ENCODE assay signal across 1 cellular context in genomic region chr14:91899777-91900176, GRCh38.
TF ChIP-seq lines count a peak whose summit lies in the region.

No MANE protein-coding gene starts in this region.

TF ChIP-seq in H1, 55 proteins besides CTCF, POLR2A, EP300 and RAD21:
- no peak for TF ChIP-seq E2F6 (IDR thresholded peaks at IDR 0.05)
- TF ChIP-seq MAFK (IDR thresholded peaks at IDR 0.05; ENCODE audit: low read depth, low read length) = no peak
- no peak for TF ChIP-seq RNF2 (IDR thresholded peaks at IDR 0.05; ENCODE audit: borderline replicate concordance, low read depth, low read length, missing control alignments, poor library complexity, severe bottlenecking)
- TF ChIP-seq SIN3A (conservative IDR thresholded peaks at IDR 0.05 in 1 of 2, IDR thresholded peaks at IDR 0.05 in 1 of 2; ENCODE audit: low read depth in 1 of 2, low read length in 2 of 2) = no peak
- no peak for TF ChIP-seq JUND (IDR thresholded peaks at IDR 0.05; ENCODE audit: low read length)
- no peak for TF ChIP-seq SIRT6 (IDR thresholded peaks at IDR 0.05; ENCODE audit: low read length)
- TF ChIP-seq TAF7 (optimal IDR thresholded peaks at IDR 0.05; ENCODE audit: borderline replicate concordance, low read depth, low read length) = no peak
- TF ChIP-seq HDAC6 (IDR thresholded peaks at IDR 0.05; ENCODE audit: low read depth, low read length) = no peak
- TF ChIP-seq RFX5 (IDR thresholded peaks at IDR 0.05; ENCODE audit: borderline replicate concordance, low read depth, low read length) = no peak
- TF ChIP-seq TAF1 (IDR thresholded peaks at IDR 0.05; ENCODE audit: low read depth, low read length) = no peak
- TF ChIP-seq BCL11A (IDR thresholded peaks at IDR 0.05; ENCODE audit: low read depth in 2 of 2, low read length in 2 of 2) = no peak
- no peak for TF ChIP-seq NANOG (IDR thresholded peaks at IDR 0.05; ENCODE audit: insufficient read depth, low read depth, low read length, poor library complexity, severe bottlenecking)
- TF ChIP-seq CBX5 (IDR thresholded peaks at IDR 0.05; ENCODE audit: low read depth, low read length) = no peak
- TF ChIP-seq SP2 (IDR thresholded peaks at IDR 0.05; ENCODE audit: low read length) = no peak
- no peak for TF ChIP-seq GTF2F1 (IDR thresholded peaks at IDR 0.05; ENCODE audit: borderline replicate concordance, low read depth, low read length)
